23 cellular contexts compared by ENCODE assay signal in genomic region chr3:195932418-195933043, GRCh38.
"Had no signal": no experiment of that assay in that cellular context is flagged by ENCODE, and none has a peak within 500 bp of the region (broad histone marks: within the 10 kb centered on the region; RNA-seq: fewer than 3 reads in every experiment).

No MANE protein-coding gene starts in this region.

- DNase-seq: activated CD4-positive, alpha-beta T cell treated with anti-CD3 and anti-CD28 coated beads, Interleukin-2, amount 10 ng/mL, durations not matched to agents 7 days and 5 days; activated CD8-positive, alpha-beta memory T cell treated with anti-CD3 and anti-CD28 coated beads, Interleukin-2, amount 10 ng/mL, durations not matched to agents 7 days and 5 days; activated CD8-positive, alpha-beta T cell treated with anti-CD3 and anti-CD28 coated beads for 36 hours; activated naive CD4-positive, alpha-beta T cell; activated T-cell treated with anti-CD3 and anti-CD28 coated beads for 4 hours; brain microvascular endothelial cell; central memory CD4-positive, alpha-beta T cell; esophagus squamous epithelium; gastrocnemius medialis; hypothalamus; naive thymus-derived CD8-positive, alpha-beta T cell; retina; stimulated activated CD4-positive, alpha-beta T cell treated with anti-CD3 and anti-CD28 coated beads, Interleukin-4, amount 100 ng/mL, for 24 hours; stimulated activated naive CD8-positive, alpha-beta T cell treated with anti-CD3 and anti-CD28 coated beads, Interleukin-15, Interleukin-2, amounts not matched to agents 100 U/mL and 50 U/mL, for 24 hours had no signal

- H3K4me3 ChIP-seq: adrenal gland, ascending aorta, esophagus squamous epithelium, gastrocnemius medialis, tibial artery had no signal

- H3K4me1 Mint-ChIP-seq: activated CD4-positive, alpha-beta T cell treated with anti-CD3 and anti-CD28 coated beads, Interleukin-2, amount 10 ng/mL, durations not matched to agents 7 days and 5 days; activated CD8-positive, alpha-beta memory T cell treated with anti-CD3 and anti-CD28 coated beads, Interleukin-2, amount 10 ng/mL, durations not matched to agents 7 days and 5 days had no signal

- H3K27me3 ChIP-seq: adrenal gland, ascending aorta, brain microvascular endothelial cell, esophagus squamous epithelium, gastrocnemius medialis had no signal

- H3K36me3 ChIP-seq: adrenal gland, ascending aorta, brain microvascular endothelial cell, esophagus squamous epithelium, gastrocnemius medialis, tibial artery had no signal

- H3K36me3 Mint-ChIP-seq: activated CD8-positive, alpha-beta memory T cell treated with anti-CD3 and anti-CD28 coated beads, Interleukin-2, amount 10 ng/mL, durations not matched to agents 7 days and 5 days; activated naive CD8-positive, alpha-beta T cell; naive thymus-derived CD8-positive, alpha-beta T cell had no signal

- H3K9me3 ChIP-seq: adrenal gland, ascending aorta, esophagus squamous epithelium, gastrocnemius medialis, tibial artery had no signal

- FAIRE-seq: colon had no signal

- H3K27ac ChIP-seq: adrenal gland, ascending aorta, brain microvascular endothelial cell, esophagus squamous epithelium, gastrocnemius medialis, tibial artery, VCaP had no signal

- H3K4me1 ChIP-seq: adrenal gland, ascending aorta, esophagus squamous epithelium, gastrocnemius medialis, tibial artery had no signal

- H3K27ac Mint-ChIP-seq: activated CD4-positive, alpha-beta T cell treated with anti-CD3 and anti-CD28 coated beads, Interleukin-2, amount 10 ng/mL, durations not matched to agents 7 days and 5 days; activated CD8-positive, alpha-beta memory T cell treated with anti-CD3 and anti-CD28 coated beads, Interleukin-2, amount 10 ng/mL, durations not matched to agents 7 days and 5 days; activated CD8-positive, alpha-beta T cell treated with anti-CD3 and anti-CD28 coated beads for 36 hours; activated naive CD8-positive, alpha-beta T cell; endodermal cell; naive thymus-derived CD8-positive, alpha-beta T cell had no signal

- H3K9me3 Mint-ChIP-seq: activated CD4-positive, alpha-beta T cell treated with anti-CD3 and anti-CD28 coated beads, Interleukin-2, amount 10 ng/mL, durations not matched to agents 7 days and 5 days; activated CD8-positive, alpha-beta T cell treated with anti-CD3 and anti-CD28 coated beads for 36 hours; naive thymus-derived CD8-positive, alpha-beta T cell had no signal

- H3K4me3 Mint-ChIP-seq: activated CD4-positive, alpha-beta T cell treated with anti-CD3 and anti-CD28 coated beads, Interleukin-2, amount 10 ng/mL, durations not matched to agents 7 days and 5 days; activated CD8-positive, alpha-beta memory T cell treated with anti-CD3 and anti-CD28 coated beads, Interleukin-2, amount 10 ng/mL, durations not matched to agents 7 days and 5 days; activated CD8-positive, alpha-beta T cell treated with anti-CD3 and anti-CD28 coated beads for 36 hours; activated naive CD8-positive, alpha-beta T cell; endodermal cell; naive thymus-derived CD8-positive, alpha-beta T cell had no signal

- H3K27me3 Mint-ChIP-seq: activated CD4-positive, alpha-beta T cell treated with anti-CD3 and anti-CD28 coated beads, Interleukin-2, amount 10 ng/mL, durations not matched to agents 7 days and 5 days; activated CD8-positive, alpha-beta memory T cell treated with anti-CD3 and anti-CD28 coated beads, Interleukin-2, amount 10 ng/mL, durations not matched to agents 7 days and 5 days; activated CD8-positive, alpha-beta T cell treated with anti-CD3 and anti-CD28 coated beads for 36 hours; activated naive CD8-positive, alpha-beta T cell; naive thymus-derived CD8-positive, alpha-beta T cell had no signal

- ATAC-seq: activated CD4-positive, CD25-positive, alpha-beta regulatory T cell treated with anti-CD3 and anti-CD28 coated beads, Interleukin-2, amount 50 U/mL, for 24 hours; activated CD8-positive, alpha-beta memory T cell treated with anti-CD3 and anti-CD28 coated beads, Interleukin-2, amount 10 ng/mL, durations not matched to agents 7 days and 5 days; activated CD8-positive, alpha-beta T cell treated with anti-CD3 and anti-CD28 coated beads for 36 hours; gastrocnemius medialis; naive thymus-derived CD8-positive, alpha-beta T cell; SK-N-SH treated with all-trans-retinoic acid at 6 μM for 48 hours; stimulated activated naive CD8-positive, alpha-beta T cell treated with anti-CD3 and anti-CD28 coated beads, Interleukin-15, Interleukin-2, amounts not matched to agents 100 U/mL and 50 U/mL, for 24 hours had no signal
